12 cellular contexts compared by ENCODE assay signal in genomic region chr7:100124301-100125229, GRCh38. TPM values are rescaled to one million over a fixed set of nuclear protein-coding genes. Genes with fewer than 3 reads are reported as not detected.
DNase-seq lines count a peak whose midpoint lies in the region; ATAC-seq and TF ChIP-seq lines count a peak whose summit lies in the region.
"Had no signal": no experiment of that assay in that cellular context is flagged by ENCODE, and none has a peak within 500 bp of the region (broad histone marks: within the 10 kb centered on the region; RNA-seq: fewer than 3 reads in every experiment).

No MANE protein-coding gene starts in this region.

- H3K27me3 Mint-ChIP-seq in activated naive CD4-positive, alpha-beta T cell treated with anti-CD3 and anti-CD28 coated beads, Interleukin-2, amount 10 ng/mL, durations not matched to agents 7 days and 5 days, result no peaks in the 10 kb centered on the region
- peaks cover 6% of the 10 kb centered on the region for H3K27me3 Mint-ChIP-seq in endothelial cell (ENCODE audit: unreplicated experiment)
- H3K27me3 Mint-ChIP-seq in stimulated activated naive CD8-positive, alpha-beta T cell treated with anti-CD3 and anti-CD28 coated beads, Interleukin-15, amount 100 ng/mL, for 72 hours, result no peaks in the 10 kb centered on the region

- H3K27ac Mint-ChIP-seq in activated naive CD4-positive, alpha-beta T cell treated with anti-CD3 and anti-CD28 coated beads, Interleukin-2, amount 10 ng/mL, durations not matched to agents 7 days and 5 days, result peak overlapping the region; percentile 73
- H3K27ac Mint-ChIP-seq in endothelial cell (ENCODE audit: unreplicated experiment), result peak overlapping the region; percentile 9
- peak overlapping the region; percentile 6 to 65 for H3K27ac Mint-ChIP-seq in stimulated activated naive CD8-positive, alpha-beta T cell treated with anti-CD3 and anti-CD28 coated beads, Interleukin-15, amount 100 ng/mL, for 72 hours

- CTCF ChIA-PET in activated naive CD4-positive, alpha-beta T cell treated with anti-CD3 and anti-CD28 coated beads, Interleukin-2, amount 10 ng/mL, durations not matched to agents 7 days and 5 days (lab: Charles Lee), result interaction anchor here (0.6 to 1.1 kb wide), 3 partner anchors 8 to 65 kb away, joined by 3 to 4 read pairs (median 3); no protein-coding TSS in a partner anchor

- ATAC-seq in stimulated activated naive CD8-positive, alpha-beta T cell treated with anti-CD3 and anti-CD28 coated beads, Interleukin-15, amount 100 ng/mL, for 72 hours, result no peak
- ATAC-seq in HG03432 (IDR thresholded peaks at IDR 0.05; ENCODE audit: unreplicated experiment), result no peak
- no peak for ATAC-seq in GM19328 (IDR thresholded peaks at IDR 0.05; ENCODE audit: unreplicated experiment)

- peak overlapping the region; percentile 99 for H3K4me3 Mint-ChIP-seq in activated naive CD4-positive, alpha-beta T cell treated with anti-CD3 and anti-CD28 coated beads, Interleukin-2, amount 10 ng/mL, durations not matched to agents 7 days and 5 days
- no peak overlapping the region for H3K4me3 Mint-ChIP-seq in endothelial cell (ENCODE audit: unreplicated experiment)
- peak overlapping the region; percentile 19 for H3K4me3 Mint-ChIP-seq in stimulated activated naive CD8-positive, alpha-beta T cell treated with anti-CD3 and anti-CD28 coated beads, Interleukin-15, amount 100 ng/mL, for 72 hours

- no peak overlapping the region for H3K4me3 ChIP-seq in SK-N-MC

- no peaks in the 10 kb centered on the region for H3K9me3 Mint-ChIP-seq in activated naive CD4-positive, alpha-beta T cell treated with anti-CD3 and anti-CD28 coated beads, Interleukin-2, amount 10 ng/mL, durations not matched to agents 7 days and 5 days
- no peaks in the 10 kb centered on the region for H3K9me3 Mint-ChIP-seq in endothelial cell (ENCODE audit: unreplicated experiment)
- H3K9me3 Mint-ChIP-seq in stimulated activated naive CD8-positive, alpha-beta T cell treated with anti-CD3 and anti-CD28 coated beads, Interleukin-15, amount 100 ng/mL, for 72 hours, result no peaks in the 10 kb centered on the region

- no peaks in the 10 kb centered on the region for H3K36me3 ChIP-seq in SK-N-MC (ENCODE audit: insufficient read depth, low read length)

- H3K9me3 ChIP-seq in SK-N-MC (ENCODE audit: low read depth, low read length), result no peaks in the 10 kb centered on the region

- H3K27ac ChIP-seq in SK-N-MC, result 0 out of 2 replicates have a peak overlapping the region, but pooled peaks have one; percentile 50

- no peak for DNase-seq in activated naive CD4-positive, alpha-beta T cell treated with anti-CD3 and anti-CD28 coated beads, Interleukin-2, amount 10 ng/mL, durations not matched to agents 7 days and 5 days
- no peak for DNase-seq in activated naive CD4-positive, alpha-beta T cell treated with Interleukin-2 at 50 U/mL for 16 hours
- DNase-seq in SK-N-MC (ENCODE audit: low read depth, low spot score) (no peak), endothelial cell (ENCODE audit: low spot score) (no peak), anterior cingulate cortex (lab: John Stamatoyannopoulos, UW) (no peak)
- no peak for DNase-seq in stimulated activated naive CD8-positive, alpha-beta T cell treated with anti-CD3 and anti-CD28 coated beads, Interleukin-15, amount 100 ng/mL, for 72 hours
- DNase-seq: AML-193, GF-D8, NCI-H1436, NCI-H82 had no signal

- no peak for TF ChIP-seq CTCF in endothelial cell (IDR thresholded peaks at IDR 0.05; ENCODE audit: unreplicated experiment)

- H3K9ac ChIP-seq in SK-N-MC (ENCODE audit: insufficient read length), result no peak overlapping the region

- H3K36me3 Mint-ChIP-seq in activated naive CD4-positive, alpha-beta T cell treated with anti-CD3 and anti-CD28 coated beads, Interleukin-2, amount 10 ng/mL, durations not matched to agents 7 days and 5 days, result peaks cover 19% of the 10 kb centered on the region
- peaks cover 8% of the 10 kb centered on the region for H3K36me3 Mint-ChIP-seq in endothelial cell (ENCODE audit: low read depth, unreplicated experiment)

- peaks cover 60% of the 10 kb centered on the region for H3K4me1 Mint-ChIP-seq in activated naive CD4-positive, alpha-beta T cell treated with anti-CD3 and anti-CD28 coated beads, Interleukin-2, amount 10 ng/mL, durations not matched to agents 7 days and 5 days
- peaks cover 30% of the 10 kb centered on the region for H3K4me1 Mint-ChIP-seq in endothelial cell (ENCODE audit: unreplicated experiment)
- peaks cover 31% of the 10 kb centered on the region for H3K4me1 Mint-ChIP-seq in stimulated activated naive CD8-positive, alpha-beta T cell treated with anti-CD3 and anti-CD28 coated beads, Interleukin-15, amount 100 ng/mL, for 72 hours

RNA-seq across cellular contexts. Expression of gene MBLAC1, which starts 2.2 kb away (rescaled TPM):
- total RNA-seq in endothelial cell (ENCODE audit: unreplicated experiment), result 1.6 TPM

RNA-seq across cellular contexts. Expression of gene CNPY4, which starts 5.1 kb away (rescaled TPM):
- total RNA-seq in endothelial cell (ENCODE audit: unreplicated experiment), result 28.3 TPM

RNA-seq across cellular contexts. Expression of gene TAF6, which starts 5.4 kb away (rescaled TPM):
- 71.8 TPM for total RNA-seq in endothelial cell (ENCODE audit: unreplicated experiment)

RNA-seq across cellular contexts. Expression of gene AP4M1, which starts 23.1 kb away (rescaled TPM):
- 17.8 TPM for total RNA-seq in endothelial cell (ENCODE audit: unreplicated experiment)

RNA-seq across cellular contexts. Expression of gene MCM7, which starts 23.4 kb away (rescaled TPM):
- 119 TPM for total RNA-seq in endothelial cell (ENCODE audit: unreplicated experiment)

Comparison
In these comparisons a context has a peak if more than half of its experiments do, and no peak if none do; other contexts are left out.
1. H3K27ac Mint-ChIP-seq: peak in every context shown above with its lines; median percentile 73 in activated naive CD4-positive, alpha-beta T cell treated with anti-CD3 and anti-CD28 coated beads, Interleukin-2, amount 10 ng/mL, durations not matched to agents 7 days and 5 days; 36 in stimulated activated naive CD8-positive, alpha-beta T cell treated with anti-CD3 and anti-CD28 coated beads, Interleukin-15, amount 100 ng/mL, for 72 hours; 9 in endothelial cell.